Comparison of ENCODE assay signal across 28 cellular contexts in the genomic region with DNA sequence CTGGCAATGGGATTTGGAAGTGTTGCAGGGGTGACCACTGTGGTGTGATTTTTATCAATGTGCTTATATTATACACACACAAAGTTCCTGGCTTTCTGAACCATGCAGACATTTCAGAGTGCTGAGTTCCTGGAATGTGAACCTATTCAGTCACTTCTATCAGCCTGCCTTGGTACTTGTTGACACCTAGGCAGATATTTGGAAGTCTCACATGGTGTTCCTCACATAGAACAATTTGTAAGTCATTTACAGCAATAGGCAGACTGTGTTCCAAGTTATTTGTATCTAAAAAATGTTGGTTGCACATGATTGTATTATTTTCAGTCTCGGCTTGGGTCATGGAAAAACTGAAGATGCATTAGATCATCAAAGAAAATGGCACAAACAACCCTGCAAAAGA.
"Had no signal": no experiment of that assay in that cellular context is flagged by ENCODE, and none has a peak within 500 bp of the region (broad histone marks: within the 10 kb centered on the region; RNA-seq: fewer than 3 reads in every experiment).

No MANE protein-coding gene starts in this region.

- H3K27ac ChIP-seq: brain microvascular endothelial cell, KMS-11, SK-N-MC had no signal

- H3K36me3 ChIP-seq: brain microvascular endothelial cell, MG63 had no signal

- H3K27me3 ChIP-seq: brain microvascular endothelial cell, MG63 had no signal

- DNase-seq: activated B cell treated with CpG ODN at 0.5 μM for 24 hours; activated CD4-positive, alpha-beta memory T cell treated with anti-CD3 and anti-CD28 coated beads, Interleukin-2, amount 10 ng/mL, durations not matched to agents 7 days and 5 days; activated CD4-positive, alpha-beta T cell treated with anti-CD3 and anti-CD28 coated beads for 1 hour; activated CD4-positive, alpha-beta T cell treated with anti-CD3 and anti-CD28 coated beads, Interleukin-2, amount 10 ng/mL, durations not matched to agents 7 days and 5 days; activated gamma-delta T cell; activated naive CD4-positive, alpha-beta T cell treated with anti-CD3 and anti-CD28 coated beads for 36 hours; activated T-cell treated with anti-CD3 and anti-CD28 coated beads for 4 hours; activated T-cell treated with anti-CD3 and anti-CD28 coated beads, Interleukin-2, amount 50 U/mL, for 48 hours; amygdala; brain microvascular endothelial cell; central memory CD4-positive, alpha-beta T cell; MG63; MV-4-11; NCI-H1092 treated with DMSO at 0.1 percent for 48 hours; NCI-H1417 treated with DMSO at 0.1 percent for 48 hours; NCI-H1694; NCI-H2029 treated with DMSO at 0.1 percent for 48 hours; NCI-H345; NCI-H510A; NCI-H526 treated with DMSO at 0.1 percent for 48 hours; NCI-H82; NK-92 treated with Interleukin-12 subunit alpha and Interleukin-12 subunit beta, amount 100 ng/mL, for 24 hours; T-cell; T-helper 2 cell; T1000 had no signal

- H3K4me3 ChIP-seq: MG63, SK-N-MC had no signal

- ATAC-seq: activated T-helper 17 cell treated with anti-CD3 and anti-CD28 coated beads, Interleukin-2, amount 50 U/mL, for 72 hours; T-cell had no signal

- H3K9me3 ChIP-seq: MG63 had no signal
